ENCODE assay signal across 1 cellular context in genomic region chr19:49838816-49839588, GRCh38.
TF ChIP-seq lines count a peak whose summit lies in the region.

No MANE protein-coding gene starts in this region.

TF ChIP-seq in GM12878, 131 proteins besides CTCF, POLR2A, EP300 and RAD21:
- TF ChIP-seq CREM (IDR thresholded peaks at IDR 0.05; ENCODE audit: low read depth) = no peak
- TF ChIP-seq ZNF24 (IDR thresholded peaks at IDR 0.05) = no peak
- TF ChIP-seq EGR1 (IDR thresholded peaks at IDR 0.05; ENCODE audit: borderline replicate concordance in 1 of 2, low read depth in 2 of 2, low read length in 2 of 2) = no peak
- TF ChIP-seq, protein P1, sequence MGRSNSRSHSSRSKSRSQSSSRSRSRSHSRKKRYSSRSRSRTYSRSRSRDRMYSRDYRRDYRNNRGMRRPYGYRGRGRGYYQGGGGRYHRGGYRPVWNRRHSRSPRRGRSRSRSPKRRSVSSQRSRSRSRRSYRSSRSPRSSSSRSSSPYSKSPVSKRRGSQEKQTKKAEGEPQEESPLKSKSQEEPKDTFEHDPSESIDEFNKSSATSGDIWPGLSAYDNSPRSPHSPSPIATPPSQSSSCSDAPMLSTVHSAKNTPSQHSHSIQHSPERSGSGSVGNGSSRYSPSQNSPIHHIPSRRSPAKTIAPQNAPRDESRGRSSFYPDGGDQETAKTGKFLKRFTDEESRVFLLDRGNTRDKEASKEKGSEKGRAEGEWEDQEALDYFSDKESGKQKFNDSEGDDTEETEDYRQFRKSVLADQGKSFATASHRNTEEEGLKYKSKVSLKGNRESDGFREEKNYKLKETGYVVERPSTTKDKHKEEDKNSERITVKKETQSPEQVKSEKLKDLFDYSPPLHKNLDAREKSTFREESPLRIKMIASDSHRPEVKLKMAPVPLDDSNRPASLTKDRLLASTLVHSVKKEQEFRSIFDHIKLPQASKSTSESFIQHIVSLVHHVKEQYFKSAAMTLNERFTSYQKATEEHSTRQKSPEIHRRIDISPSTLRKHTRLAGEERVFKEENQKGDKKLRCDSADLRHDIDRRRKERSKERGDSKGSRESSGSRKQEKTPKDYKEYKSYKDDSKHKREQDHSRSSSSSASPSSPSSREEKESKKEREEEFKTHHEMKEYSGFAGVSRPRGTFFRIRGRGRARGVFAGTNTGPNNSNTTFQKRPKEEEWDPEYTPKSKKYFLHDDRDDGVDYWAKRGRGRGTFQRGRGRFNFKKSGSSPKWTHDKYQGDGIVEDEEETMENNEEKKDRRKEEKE (IDR thresholded peaks at IDR 0.05) = no peak
- no peak for TF ChIP-seq MEF2B (IDR thresholded peaks at IDR 0.05; ENCODE audit: partially characterized antibody, poor library complexity, severe bottlenecking)
- TF ChIP-seq NFYA (IDR thresholded peaks at IDR 0.05; ENCODE audit: borderline replicate concordance, low read depth, low read length) = no peak
- no peak for TF ChIP-seq CREB1 (IDR thresholded peaks at IDR 0.05; ENCODE audit: low read depth)
- TF ChIP-seq, protein P2, sequence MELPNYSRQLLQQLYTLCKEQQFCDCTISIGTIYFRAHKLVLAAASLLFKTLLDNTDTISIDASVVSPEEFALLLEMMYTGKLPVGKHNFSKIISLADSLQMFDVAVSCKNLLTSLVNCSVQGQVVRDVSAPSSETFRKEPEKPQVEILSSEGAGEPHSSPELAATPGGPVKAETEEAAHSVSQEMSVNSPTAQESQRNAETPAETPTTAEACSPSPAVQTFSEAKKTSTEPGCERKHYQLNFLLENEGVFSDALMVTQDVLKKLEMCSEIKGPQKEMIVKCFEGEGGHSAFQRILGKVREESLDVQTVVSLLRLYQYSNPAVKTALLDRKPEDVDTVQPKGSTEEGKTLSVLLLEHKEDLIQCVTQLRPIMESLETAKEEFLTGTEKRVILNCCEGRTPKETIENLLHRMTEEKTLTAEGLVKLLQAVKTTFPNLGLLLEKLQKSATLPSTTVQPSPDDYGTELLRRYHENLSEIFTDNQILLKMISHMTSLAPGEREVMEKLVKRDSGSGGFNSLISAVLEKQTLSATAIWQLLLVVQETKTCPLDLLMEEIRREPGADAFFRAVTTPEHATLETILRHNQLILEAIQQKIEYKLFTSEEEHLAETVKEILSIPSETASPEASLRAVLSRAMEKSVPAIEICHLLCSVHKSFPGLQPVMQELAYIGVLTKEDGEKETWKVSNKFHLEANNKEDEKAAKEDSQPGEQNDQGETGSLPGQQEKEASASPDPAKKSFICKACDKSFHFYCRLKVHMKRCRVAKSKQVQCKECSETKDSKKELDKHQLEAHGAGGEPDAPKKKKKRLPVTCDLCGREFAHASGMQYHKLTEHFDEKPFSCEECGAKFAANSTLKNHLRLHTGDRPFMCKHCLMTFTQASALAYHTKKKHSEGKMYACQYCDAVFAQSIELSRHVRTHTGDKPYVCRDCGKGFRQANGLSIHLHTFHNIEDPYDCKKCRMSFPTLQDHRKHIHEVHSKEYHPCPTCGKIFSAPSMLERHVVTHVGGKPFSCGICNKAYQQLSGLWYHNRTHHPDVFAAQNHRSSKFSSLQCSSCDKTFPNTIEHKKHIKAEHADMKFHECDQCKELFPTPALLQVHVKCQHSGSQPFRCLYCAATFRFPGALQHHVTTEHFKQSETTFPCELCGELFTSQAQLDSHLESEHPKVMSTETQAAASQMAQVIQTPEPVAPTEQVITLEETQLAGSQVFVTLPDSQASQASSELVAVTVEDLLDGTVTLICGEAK (IDR thresholded peaks at IDR 0.05; ENCODE audit: borderline replicate concordance) = no peak
- no peak for TF ChIP-seq NR2C2 (IDR thresholded peaks at IDR 0.05; ENCODE audit: borderline replicate concordance, control insufficient read depth, insufficient read length, low read depth)
- TF ChIP-seq, protein P3, sequence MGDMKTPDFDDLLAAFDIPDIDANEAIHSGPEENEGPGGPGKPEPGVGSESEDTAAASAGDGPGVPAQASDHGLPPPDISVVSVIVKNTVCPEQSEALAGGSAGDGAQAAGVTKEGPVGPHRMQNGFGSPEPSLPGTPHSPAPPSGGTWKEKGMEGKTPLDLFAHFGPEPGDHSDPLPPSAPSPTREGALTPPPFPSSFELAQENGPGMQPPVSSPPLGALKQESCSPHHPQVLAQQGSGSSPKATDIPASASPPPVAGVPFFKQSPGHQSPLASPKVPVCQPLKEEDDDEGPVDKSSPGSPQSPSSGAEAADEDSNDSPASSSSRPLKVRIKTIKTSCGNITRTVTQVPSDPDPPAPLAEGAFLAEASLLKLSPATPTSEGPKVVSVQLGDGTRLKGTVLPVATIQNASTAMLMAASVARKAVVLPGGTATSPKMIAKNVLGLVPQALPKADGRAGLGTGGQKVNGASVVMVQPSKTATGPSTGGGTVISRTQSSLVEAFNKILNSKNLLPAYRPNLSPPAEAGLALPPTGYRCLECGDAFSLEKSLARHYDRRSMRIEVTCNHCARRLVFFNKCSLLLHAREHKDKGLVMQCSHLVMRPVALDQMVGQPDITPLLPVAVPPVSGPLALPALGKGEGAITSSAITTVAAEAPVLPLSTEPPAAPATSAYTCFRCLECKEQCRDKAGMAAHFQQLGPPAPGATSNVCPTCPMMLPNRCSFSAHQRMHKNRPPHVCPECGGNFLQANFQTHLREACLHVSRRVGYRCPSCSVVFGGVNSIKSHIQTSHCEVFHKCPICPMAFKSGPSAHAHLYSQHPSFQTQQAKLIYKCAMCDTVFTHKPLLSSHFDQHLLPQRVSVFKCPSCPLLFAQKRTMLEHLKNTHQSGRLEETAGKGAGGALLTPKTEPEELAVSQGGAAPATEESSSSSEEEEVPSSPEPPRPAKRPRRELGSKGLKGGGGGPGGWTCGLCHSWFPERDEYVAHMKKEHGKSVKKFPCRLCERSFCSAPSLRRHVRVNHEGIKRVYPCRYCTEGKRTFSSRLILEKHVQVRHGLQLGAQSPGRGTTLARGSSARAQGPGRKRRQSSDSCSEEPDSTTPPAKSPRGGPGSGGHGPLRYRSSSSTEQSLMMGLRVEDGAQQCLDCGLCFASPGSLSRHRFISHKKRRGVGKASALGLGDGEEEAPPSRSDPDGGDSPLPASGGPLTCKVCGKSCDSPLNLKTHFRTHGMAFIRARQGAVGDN (IDR thresholded peaks at IDR 0.05) = no peak
- no peak for TF ChIP-seq SIN3A (IDR thresholded peaks at IDR 0.05; ENCODE audit: low read depth, low read length)
- TF ChIP-seq PML (IDR thresholded peaks at IDR 0.05; ENCODE audit: low read length) = no peak
- TF ChIP-seq NKRF (conservative IDR thresholded peaks at IDR 0.05) = no peak
